In the genomic region with DNA sequence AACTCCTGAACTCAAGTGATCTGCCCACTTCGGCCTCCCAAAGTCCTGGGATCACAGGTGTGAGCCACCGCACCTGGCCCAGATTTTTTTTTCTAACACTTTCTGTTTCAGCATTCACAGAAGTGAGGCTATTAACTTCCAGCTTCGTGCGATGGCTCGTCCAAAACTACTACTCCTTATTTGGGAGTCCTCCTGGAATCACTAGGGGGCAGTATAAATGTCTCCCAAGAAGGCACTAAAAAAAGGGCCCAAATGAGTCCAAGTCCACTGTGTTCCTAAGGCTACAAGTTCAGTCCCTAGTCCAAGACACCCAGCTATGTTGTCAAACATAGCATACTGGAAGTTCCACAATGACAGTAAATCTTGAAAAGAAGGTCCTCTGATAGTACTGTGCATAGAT, we compare ENCODE assay signal across 12 cellular contexts.
DNase-seq lines count a peak whose midpoint lies in the region; ATAC-seq and TF ChIP-seq lines count a peak whose summit lies in the region.
"Had no signal": no experiment of that assay in that cellular context is flagged by ENCODE, and none has a peak within 500 bp of the region (broad histone marks: within the 10 kb centered on the region; RNA-seq: fewer than 3 reads in every experiment).

No MANE protein-coding gene starts in this region.

- H3K36me3 ChIP-seq in left ventricle myocardium inferior, result no peaks in the 10 kb centered on the region
- H3K36me3 ChIP-seq in OCI-LY7 (ENCODE audit: insufficient read depth, low read length), result no peaks in the 10 kb centered on the region
- no peaks in the 10 kb centered on the region for H3K36me3 ChIP-seq in esophagus squamous epithelium

- WGBS in right cardiac atrium, result 86% methylated on average over 5 of the region's 5 CpGs
- 76 to 78% methylated on average over 4 to 5 of the region's 5 CpGs for WGBS in esophagus squamous epithelium, 2 donors

- TF ChIP-seq CTCF in left ventricle myocardium inferior (IDR thresholded peaks at IDR 0.05; ENCODE audit: borderline replicate concordance) (peak; percentile 33), OCI-LY7 (conservative IDR thresholded peaks at IDR 0.05; ENCODE audit: low read length) (peak; percentile 73), esophagus squamous epithelium (IDR thresholded peaks at IDR 0.05) (peak in 2 of 6 experiments; percentile 13 to 34)

- no peak overlapping the region for H3K4me2 ChIP-seq in OCI-LY7 (ENCODE audit: low read length)

- no peaks in the 10 kb centered on the region for H3K27me3 ChIP-seq in left ventricle myocardium inferior (ENCODE audit: low read depth)
- H3K27me3 ChIP-seq in right cardiac atrium (ENCODE audit: control insufficient read depth, insufficient read depth), result no peaks in the 10 kb centered on the region
- no peaks in the 10 kb centered on the region for H3K27me3 ChIP-seq in esophagus squamous epithelium
- H3K27me3 ChIP-seq: body of pancreas had no signal

- H3K4me1 ChIP-seq in left ventricle myocardium inferior (no peaks in the 10 kb centered on the region), right cardiac atrium (ENCODE audit: control insufficient read depth, insufficient read depth, low read length) (no peaks in the 10 kb centered on the region), OCI-LY7 (ENCODE audit: insufficient read depth, low read length, poor library complexity, severe bottlenecking) (no peaks in the 10 kb centered on the region), esophagus squamous epithelium (peaks cover 5 to 39% (median 13%) of the 10 kb centered on the region in 3 donors)

- H3K4me3 ChIP-seq in left ventricle myocardium inferior (no peak overlapping the region), right cardiac atrium (ENCODE audit: low read length) (no peak overlapping the region), OCI-LY7 (ENCODE audit: low read depth, low read length, poor library complexity, severe bottlenecking) (no peak overlapping the region), esophagus squamous epithelium (no peak overlapping the region)
- H3K4me3 ChIP-seq: body of pancreas had no signal

- DNase-seq in left ventricle myocardium inferior, result no peak
- no peak for DNase-seq in right cardiac atrium
- peak; percentile 34 for DNase-seq in OCI-LY7 (ENCODE audit: low spot score)
- DNase-seq in esophagus squamous epithelium (lab: John Stamatoyannopoulos, UW), result no peak
- DNase-seq in AG08396 (ENCODE audit: low spot score), result no peak
- DNase-seq in HCEC 1CT, result no peak
- DNase-seq in activated effector memory CD4-positive, alpha-beta T cell treated with anti-CD3 and anti-CD28 coated beads, Interleukin-2, amount 50 U/mL, for 16 hours, result no peak
- DNase-seq: body of pancreas; naive thymus-derived CD4-positive, alpha-beta T cell; NCI-H2227 treated with DMSO at 0.1 percent for 48 hours; stimulated activated naive CD8-positive, alpha-beta T cell treated with anti-CD3 and anti-CD28 coated beads, Interleukin-15, Interleukin-2, amounts not matched to agents 100 U/mL and 50 U/mL, for 24 hours had no signal

- H4K20me1 ChIP-seq in OCI-LY7 (ENCODE audit: insufficient read depth, low read length), result no peaks in the 10 kb centered on the region

- H3K9me3 ChIP-seq in left ventricle myocardium inferior (replicated peaks) (no peaks in the 10 kb centered on the region), right cardiac atrium (ENCODE audit: control insufficient read depth, low read length) (no peaks in the 10 kb centered on the region), OCI-LY7 (ENCODE audit: low read length) (no peaks in the 10 kb centered on the region), esophagus squamous epithelium (no peaks in the 10 kb centered on the region)
- H3K9me3 ChIP-seq: body of pancreas had no signal

- no peak for TF ChIP-seq POLR2A in esophagus squamous epithelium (IDR thresholded peaks at IDR 0.05)

- POLR2A ChIA-PET in OCI-LY7 (lab: Charles Lee), result interaction anchor here (1.2 kb wide), 1 partner anchor 18 kb away, joined by 3 read pairs; no protein-coding TSS in a partner anchor

- CTCF ChIA-PET in OCI-LY7 (lab: Charles Lee; ENCODE audit: unreplicated experiment), result interaction anchor here (1.4 kb wide), 1 partner anchor 15 kb away, joined by 4 read pairs; no protein-coding TSS in a partner anchor

- no peak for ATAC-seq in right cardiac atrium
- no peak for ATAC-seq in HG03521 (IDR thresholded peaks at IDR 0.05; ENCODE audit: unreplicated experiment)
- ATAC-seq: body of pancreas; naive thymus-derived CD4-positive, alpha-beta T cell; stimulated activated naive CD8-positive, alpha-beta T cell treated with anti-CD3 and anti-CD28 coated beads, Interleukin-15, Interleukin-2, amounts not matched to agents 100 U/mL and 50 U/mL, for 24 hours had no signal

- no peaks in the 10 kb centered on the region for H3K79me2 ChIP-seq in OCI-LY7 (ENCODE audit: insufficient read depth, low read depth, low read length)

- no peak overlapping the region for H3K27ac ChIP-seq in left ventricle myocardium inferior (replicated peaks)
- H3K27ac ChIP-seq in right cardiac atrium (ENCODE audit: low read length), result no peak overlapping the region
- no peak overlapping the region for H3K27ac ChIP-seq in OCI-LY7 (ENCODE audit: low read depth, low read length, poor library complexity, severe bottlenecking)
- H3K27ac ChIP-seq in esophagus squamous epithelium, result peak overlapping the region; percentile 0 to 85 (median 78)

- no TSS peak for BruUV-seq in OCI-LY7 (replicated peaks; lab: Mats Ljungman, UMichigan)

- H3K9me2 ChIP-seq in OCI-LY7 (ENCODE audit: insufficient read depth, low read length), result no peaks in the 10 kb centered on the region

- intact Hi-C loops in left ventricle myocardium inferior (cut with micrococcal nuclease), result no loop called here
- intact Hi-C loops in right cardiac atrium (cut with DNase I), result no loop called here
- intact Hi-C loops in OCI-LY7 (cut with micrococcal nuclease; ENCODE audit: unreplicated experiment), result no loop called here
- intact Hi-C loops in esophagus squamous epithelium (cut with DNase I), result no loop called here

- H2AFZ ChIP-seq in OCI-LY7 (ENCODE audit: low read length), result no peak overlapping the region

Comparison
In these comparisons a context has a peak if more than half of its experiments do, and no peak if none do; other contexts are left out.
1. H3K27ac ChIP-seq: peak in esophagus squamous epithelium (4 of 4); none in left ventricle myocardium inferior (single experiment), right cardiac atrium (single experiment) and OCI-LY7 (single experiment).